17 cellular contexts compared by ENCODE assay signal in genomic region chr12:67759829-67760228, GRCh38.
DNase-seq lines count a peak whose midpoint lies in the region; ATAC-seq and TF ChIP-seq lines count a peak whose summit lies in the region.
"Had no signal": no experiment of that assay in that cellular context is flagged by ENCODE, and none has a peak within 500 bp of the region (broad histone marks: within the 10 kb centered on the region; RNA-seq: fewer than 3 reads in every experiment).

No MANE protein-coding gene starts in this region.

- peaks cover 0 to 2% (median 0%) of the 10 kb centered on the region in 7 donors for H3K9me3 Mint-ChIP-seq in CD14-positive monocyte
- H3K9me3 Mint-ChIP-seq: T-helper 1 cell treated with Interleukin-12 subunit alpha and Interleukin-12 subunit beta and Interleukin-4 antibody, amounts not matched to agents 30 μg/mL and 1 μg/mL, for 36 hours had no signal

- peak; percentile 86 for ATAC-seq in stimulated activated naive CD8-positive, alpha-beta T cell treated with anti-CD3 and anti-CD28 coated beads, Interleukin-15, Interleukin-2, amounts not matched to agents 100 U/mL and 50 U/mL, for 24 hours
- no peak for ATAC-seq in GM21447 (IDR thresholded peaks at IDR 0.05; ENCODE audit: unreplicated experiment)

- H3K27ac Mint-ChIP-seq in CD14-positive monocyte: no peak overlapping the region
- H3K27ac Mint-ChIP-seq: T-helper 1 cell treated with Interleukin-12 subunit alpha and Interleukin-12 subunit beta and Interleukin-4 antibody, amounts not matched to agents 30 μg/mL and 1 μg/mL, for 36 hours had no signal

- TF ChIP-seq CTCF in CD14-positive monocyte (IDR thresholded peaks at IDR 0.05): no peak

- peak; percentile 22 for DNase-seq in activated naive CD4-positive, alpha-beta T cell treated with anti-CD3 and anti-CD28 coated beads, Interleukin-2, amount 50 U/mL, for 16 hours
- DNase-seq in activated naive CD4-positive, alpha-beta T cell (lab: John Stamatoyannopoulos, UW): no peak
- DNase-seq in activated T-cell treated with anti-CD3 and anti-CD28 coated beads, Interleukin-2, amount 50 U/mL, for 48 hours: peak; percentile 26 to 38
- peak; percentile 11 for DNase-seq in stimulated activated CD4-positive, alpha-beta T cell treated with anti-CD3 and anti-CD28 coated beads, Interleukin-12 subunit alpha, Interleukin-12 subunit beta, amount 100 ng/mL, for 4 hours
- DNase-seq in stimulated activated naive CD8-positive, alpha-beta T cell treated with anti-CD3 and anti-CD28 coated beads, Interleukin-15, Interleukin-2, amounts not matched to agents 100 U/mL and 50 U/mL, for 24 hours: peak; percentile 11
- no peak for DNase-seq in CD14-positive monocyte (ENCODE audit: low spot score)
- no peak for DNase-seq in effector CD4-positive, alpha-beta T cell
- DNase-seq: activated gamma-delta T cell treated with Interleukin-2 at 50 U/mL for 16 hours, erythroblast, foreskin fibroblast, NCI-H1436 treated with DMSO at 0.1 percent for 48 hours, NCI-H524, occipital lobe, small intestine, thyroid gland had no signal

- no peaks in the 10 kb centered on the region for H3K36me3 Mint-ChIP-seq in CD14-positive monocyte

- intact Hi-C loops in CD14-positive monocyte (cut with micrococcal nuclease): no loop called here

- peaks cover 8% of the 10 kb centered on the region for H3K4me1 Mint-ChIP-seq in CD14-positive monocyte

- no peak overlapping the region for H3K4me3 Mint-ChIP-seq in CD14-positive monocyte
- H3K4me3 Mint-ChIP-seq: T-helper 1 cell treated with Interleukin-12 subunit alpha and Interleukin-12 subunit beta and Interleukin-4 antibody, amounts not matched to agents 30 μg/mL and 1 μg/mL, for 36 hours had no signal

- peaks cover 0 to 2% (median 0%) of the 10 kb centered on the region in 3 donors for H3K27me3 Mint-ChIP-seq in CD14-positive monocyte (ENCODE audit: low read depth in 3 of 3)

Comparison
In these comparisons a context has a peak if more than half of its experiments do, and no peak if none do; other contexts are left out.
1. DNase-seq: peak in activated naive CD4-positive, alpha-beta T cell treated with anti-CD3 and anti-CD28 coated beads, Interleukin-2, amount 50 U/mL, for 16 hours (single experiment), activated T-cell treated with anti-CD3 and anti-CD28 coated beads, Interleukin-2, amount 50 U/mL, for 48 hours (2 of 2), stimulated activated CD4-positive, alpha-beta T cell treated with anti-CD3 and anti-CD28 coated beads, Interleukin-12 subunit alpha, Interleukin-12 subunit beta, amount 100 ng/mL, for 4 hours (single experiment) and stimulated activated naive CD8-positive, alpha-beta T cell treated with anti-CD3 and anti-CD28 coated beads, Interleukin-15, Interleukin-2, amounts not matched to agents 100 U/mL and 50 U/mL, for 24 hours (single experiment); none in activated naive CD4-positive, alpha-beta T cell (0 of 4), CD14-positive monocyte (single experiment) and effector CD4-positive, alpha-beta T cell (single experiment).